36 cellular contexts compared by ENCODE assay signal in the genomic region with DNA sequence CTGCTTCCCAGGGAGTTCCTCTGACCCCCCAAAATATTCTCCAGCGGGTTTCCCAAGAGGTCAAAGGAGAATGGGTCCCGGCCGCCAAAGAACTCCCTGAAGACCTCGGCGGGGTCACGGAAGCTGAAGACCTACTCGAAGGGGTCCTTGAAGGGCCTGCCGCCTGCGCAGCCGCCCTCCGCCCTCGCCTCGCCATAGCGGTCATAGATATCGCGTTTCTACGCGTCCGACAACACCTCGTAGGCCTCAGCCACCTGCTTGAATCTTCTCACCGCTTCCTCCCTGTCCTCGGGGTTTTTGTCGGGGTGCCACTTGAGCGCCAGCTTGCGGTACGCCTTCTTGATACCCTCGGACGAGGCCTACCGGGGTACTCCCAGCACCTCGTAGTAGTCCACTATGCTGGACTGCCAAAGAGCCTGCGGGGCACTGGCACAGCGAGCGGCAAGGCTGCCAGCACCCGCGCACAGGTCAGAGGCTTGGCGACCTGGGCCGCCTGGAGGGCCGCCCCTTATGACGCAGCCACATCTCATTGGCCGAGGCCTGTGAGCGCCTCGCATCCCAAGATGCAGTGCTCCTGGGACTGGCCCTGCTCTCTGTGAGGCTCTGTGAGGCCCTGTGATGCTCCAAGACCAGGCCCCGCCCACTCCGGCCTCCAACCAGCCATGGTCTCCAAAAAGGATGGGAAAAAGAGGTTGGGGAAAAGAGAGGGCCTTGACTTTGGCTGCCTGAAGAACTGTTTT. TPM values are rescaled to one million over a fixed set of nuclear protein-coding genes. Genes with fewer than 3 reads are reported as not detected.
"Had no signal": no experiment of that assay in that cellular context is flagged by ENCODE, and none has a peak within 500 bp of the region (broad histone marks: within the 10 kb centered on the region; RNA-seq: fewer than 3 reads in every experiment).

No MANE protein-coding gene starts in this region.

- H3K27ac ChIP-seq: left ventricle myocardium inferior, neural progenitor cell, ovary, right atrium auricular region, thyroid gland, transverse colon, upper lobe of left lung, vagina had no signal

- H3K9ac ChIP-seq: neural progenitor cell had no signal

- DNase-seq: hypothalamus; immature natural killer cell; kidney; left colon; left ventricle myocardium inferior; mesendoderm; naive B cell; natural killer cell; nephron progenitor cell; ovary; stimulated activated CD4-positive, alpha-beta T cell treated with anti-CD3 and anti-CD28 coated beads, Interleukin-1b, Interleukin-23, amount 100 ng/mL, for 48 hours; stimulated activated CD4-positive, alpha-beta T cell treated with anti-CD3 and anti-CD28 coated beads, Interleukin-2, amount 100 ng/mL, for 48 hours; stimulated activated CD4-positive, alpha-beta T cell treated with anti-CD3 and anti-CD28 coated beads, Interleukin-4, amount 100 ng/mL, for 4 hours; stimulated activated CD8-positive, alpha-beta memory T cell treated with anti-CD3 and anti-CD28 coated beads, Interleukin-4, amount 100 ng/mL, for 48 hours; stimulated activated naive CD4-positive, alpha-beta T cell treated with Interleukin-2 at 50 U/mL for 16 hours; stimulated activated naive CD8-positive, alpha-beta T cell treated with anti-CD3 and anti-CD28 coated beads, Interleukin-15, amount 100 ng/mL, for 72 hours; substantia nigra; thyroid gland; transverse colon had no signal

- ATAC-seq: left colon; natural killer cell; stimulated activated memory B cell treated with anti-CD40 and anti-IgM and Interleukin-4, amounts not matched to agents 10 μg/mL and 1 μg/mL and 100 μg/mL, for 72 hours; stimulated activated naive CD8-positive, alpha-beta T cell treated with anti-CD3 and anti-CD28 coated beads, Interleukin-15, amount 100 ng/mL, for 72 hours had no signal

- H2AFZ ChIP-seq: neural progenitor cell had no signal

- H3K27me3 ChIP-seq: neural progenitor cell, ovary, right atrium auricular region, right lobe of liver, thyroid gland, transverse colon, upper lobe of left lung, vagina had no signal

- H3K4me2 ChIP-seq: neural progenitor cell, smooth muscle cell had no signal

- H3K36me3 ChIP-seq: left ventricle myocardium inferior, neural progenitor cell, ovary, right atrium auricular region, thyroid gland, transverse colon, upper lobe of left lung, vagina had no signal

- H3K4me1 ChIP-seq: left ventricle myocardium inferior, right atrium auricular region, thyroid gland, upper lobe of left lung, vagina had no signal

- FAIRE-seq: islet of Langerhans, kidney had no signal

- H3K4me3 ChIP-seq: left ventricle myocardium inferior, lung, neural progenitor cell, ovary, right atrium auricular region, smooth muscle cell, thyroid gland, transverse colon, upper lobe of left lung, vagina had no signal

- H3K9me3 ChIP-seq: right atrium auricular region, right lobe of liver, thyroid gland, upper lobe of left lung, vagina had no signal

RNA-seq across cellular contexts. Expression of gene UGT1A1, which starts 5.0 kb away (rescaled TPM):
- total RNA-seq: left ventricle myocardium inferior, mesothelial cell of epicardium, mononuclear cell, natural killer cell, omental fat pad, progenitor cell of endocrine pancreas, pulmonary artery endothelial cell, right atrium auricular region, skeletal muscle tissue, smooth muscle cell, temporal lobe had no signal
- polyA plus RNA-seq: immature natural killer cell, ovary, smooth muscle cell had no signal

RNA-seq across cellular contexts. Expression of gene MROH2A, which starts 23.1 kb away (rescaled TPM):
- total RNA-seq: kidney, left ventricle myocardium inferior, mesothelial cell of epicardium, mononuclear cell, natural killer cell, omental fat pad, ovary, progenitor cell of endocrine pancreas, pulmonary artery endothelial cell, right atrium auricular region, skeletal muscle tissue, smooth muscle cell, temporal lobe, upper lobe of left lung, vagina had no signal
- polyA plus RNA-seq: immature natural killer cell, lung, ovary, smooth muscle cell had no signal

RNA-seq across cellular contexts. Expression of gene UGT1A3, which starts 26.2 kb away (rescaled TPM):
- total RNA-seq: left ventricle myocardium inferior, lung, mesothelial cell of epicardium, mononuclear cell, natural killer cell, omental fat pad, ovary, progenitor cell of endocrine pancreas, pulmonary artery endothelial cell, right atrium auricular region, skeletal muscle tissue, smooth muscle cell, temporal lobe, vagina had no signal
- polyA plus RNA-seq: immature natural killer cell, lung, ovary, smooth muscle cell had no signal

RNA-seq across cellular contexts. Expression of gene UGT1A4, which starts 36.5 kb away (rescaled TPM):
- total RNA-seq: left ventricle myocardium inferior, mesothelial cell of epicardium, mononuclear cell, natural killer cell, omental fat pad, progenitor cell of endocrine pancreas, pulmonary artery endothelial cell, right atrium auricular region, skeletal muscle tissue, smooth muscle cell, temporal lobe had no signal
- polyA plus RNA-seq: immature natural killer cell, ovary, smooth muscle cell had no signal

RNA-seq across cellular contexts. Expression of gene UGT1A5, which starts 42.3 kb away (rescaled TPM):
- total RNA-seq: left ventricle myocardium inferior, mesothelial cell of epicardium, mononuclear cell, natural killer cell, omental fat pad, ovary, progenitor cell of endocrine pancreas, pulmonary artery endothelial cell, right atrium auricular region, skeletal muscle tissue, smooth muscle cell, temporal lobe had no signal
- polyA plus RNA-seq: immature natural killer cell, lung, ovary, smooth muscle cell, urinary bladder had no signal
